8 cellular contexts compared by ENCODE assay signal in genomic region chr12:64625243-64626077, GRCh38. TPM values are rescaled to one million over a fixed set of nuclear protein-coding genes. Genes with fewer than 3 reads are reported as not detected.
DNase-seq lines count a peak whose midpoint lies in the region; ATAC-seq and TF ChIP-seq lines count a peak whose summit lies in the region.

No MANE protein-coding gene starts in this region.

- H3K79me2 ChIP-seq in OCI-LY3 (ENCODE audit: low read length), result peaks cover 97% of the 10 kb centered on the region

- peak; percentile 57 for ATAC-seq in GM18502 (IDR thresholded peaks at IDR 0.05; ENCODE audit: poor library complexity, unreplicated experiment)
- ATAC-seq in HG02884 (IDR thresholded peaks at IDR 0.05; ENCODE audit: unreplicated experiment), result peak; percentile 45
- ATAC-seq in left ventricle myocardium superior, result peak; percentile 97

- peaks cover 38% of the 10 kb centered on the region for H4K20me1 ChIP-seq in OCI-LY3 (ENCODE audit: insufficient read depth, low read length)

- no peaks in the 10 kb centered on the region for H3K9me3 ChIP-seq in OCI-LY3 (ENCODE audit: insufficient read depth, low read length)

- H3K9ac ChIP-seq in OCI-LY3 (ENCODE audit: low read length) (peak overlapping the region; percentile 58), rectal smooth muscle tissue (ENCODE audit: low read length) (no peak overlapping the region)

- H3K4me3 ChIP-seq in OCI-LY3 (ENCODE audit: low read length) (peak overlapping the region; percentile 71), rectal smooth muscle tissue (ENCODE audit: low read length) (peak overlapping the region; percentile 61)

- peak overlapping the region; percentile 94 for H3K27ac ChIP-seq in OCI-LY3 (ENCODE audit: low read length)
- peak overlapping the region; percentile 91 for H3K27ac ChIP-seq in rectal smooth muscle tissue (ENCODE audit: low read depth, low read length)

- DNase-seq in 8988T (peak; percentile 18), amniotic epithelial cell (ENCODE audit: low read depth) (peak; percentile 93), left ventricle myocardium superior (peak; percentile 72), KG1 (lab: John Stamatoyannopoulos, UW) (no peak)

- H3K4me2 ChIP-seq in OCI-LY3 (ENCODE audit: low read length), result peak overlapping the region; percentile 87

- no peak for TF ChIP-seq CTCF in OCI-LY3 (IDR thresholded peaks at IDR 0.05; ENCODE audit: low read depth, low read length)

- no peak overlapping the region for H2AFZ ChIP-seq in OCI-LY3 (ENCODE audit: low read depth, low read length)

- H3K36me3 ChIP-seq in OCI-LY3 (replicated peaks; ENCODE audit: low read depth, low read length) (peaks cover 21% of the 10 kb centered on the region), rectal smooth muscle tissue (ENCODE audit: control insufficient read depth, insufficient read depth, low read length) (no peaks in the 10 kb centered on the region)

- H3K27me3 ChIP-seq in OCI-LY3 (ENCODE audit: low read depth, low read length) (no peaks in the 10 kb centered on the region), rectal smooth muscle tissue (ENCODE audit: control insufficient read depth, insufficient read depth, low read length) (no peaks in the 10 kb centered on the region)

- intact Hi-C loops in left ventricle myocardium superior (cut with micrococcal nuclease), result no loop called here

- peaks cover 57% of the 10 kb centered on the region for H3K4me1 ChIP-seq in OCI-LY3 (ENCODE audit: low read length)
- peaks cover 26% of the 10 kb centered on the region for H3K4me1 ChIP-seq in rectal smooth muscle tissue (ENCODE audit: control insufficient read depth, insufficient read depth, low read length)

RNA-seq across cellular contexts. Expression of gene RASSF3, which starts 15.2 kb away (rescaled TPM):
- total RNA-seq in left ventricle myocardium superior, result 143 TPM

Comparison
In these comparisons a context has a peak if more than half of its experiments do, and no peak if none do; other contexts are left out.
1. ATAC-seq: peak in every context shown above with its lines; median percentile 97 in left ventricle myocardium superior; 57 in GM18502; 45 in HG02884.